Comparison of ENCODE assay signal across 8 cellular contexts in genomic region chr10:70887804-70888800, GRCh38. TPM values are rescaled to one million over a fixed set of nuclear protein-coding genes. Genes with fewer than 3 reads are reported as not detected.
DNase-seq lines count a peak whose midpoint lies in the region; ATAC-seq and TF ChIP-seq lines count a peak whose summit lies in the region.

Gene PCBD1, minus strand, starts transcription at chr10:70888565. Its CDS starts 32 bp downstream, at chr10:70888533.

- POLR2A ChIA-PET in HCT116 (lab: Charles Lee), result interaction anchor here (0.9 kb wide), 2 partner anchors 10 to 15 kb away, joined by 3 to 4 read pairs; no protein-coding TSS in a partner anchor

- H3K9ac ChIP-seq in HCT116 (ENCODE audit: low read length), result peak within 1 kb of the TSS; percentile 95
- H3K9ac ChIP-seq in mammary epithelial cell (ENCODE audit: insufficient read depth, low read length), result no peak within 1 kb of the TSS

- in situ Hi-C loops in mammary epithelial cell (cut with MboI; ENCODE audit: low sequenced_read_pairs in 2 of 2), result loop anchor here in 1 of 2 donors (10.0 kb wide), 1 partner anchor 343 kb away; no protein-coding TSS in a partner anchor

- peaks cover 16 to 36% of the 10 kb centered on the region in 2 experiments for H3K36me3 ChIP-seq in HCT116 (ENCODE audit: control insufficient read depth in 1 of 2, insufficient read depth in 2 of 2, low read length in 2 of 2)
- no peaks in the 10 kb centered on the region for H3K36me3 ChIP-seq in mammary epithelial cell (ENCODE audit: insufficient read depth, low read length)
- H3K36me3 ChIP-seq in spleen, result peaks cover 0 to 29% (median 7%) of the 10 kb centered on the region in 6 donors

- H4K20me1 ChIP-seq in HCT116 (ENCODE audit: insufficient read depth) (no peaks in the 10 kb centered on the region), mammary epithelial cell (ENCODE audit: insufficient read depth, low read length) (no peaks in the 10 kb centered on the region)

- H3K4me3 ChIP-seq in GM12864 (ENCODE audit: low read depth, low read length) (peak within 1 kb of the TSS; percentile 72), HCT116 (replicated peaks in 1 of 2; ENCODE audit: low read depth in 1 of 2, low read length in 2 of 2) (peak within 1 kb of the TSS; percentile 78 to 85), NB4 (ENCODE audit: low read depth, low read length) (peak within 1 kb of the TSS; percentile 71), mammary epithelial cell (replicated peaks in 1 of 3; ENCODE audit: insufficient read depth in 1 of 3, low read depth in 2 of 3, low read length in 3 of 3) (peak within 1 kb of the TSS; percentile 44 to 73 (median 58)), spleen (peak within 1 kb of the TSS; percentile 62 to 85 (median 76))

- TF ChIP-seq POLR2A in HCT116 (IDR thresholded peaks at IDR 0.05; ENCODE audit: borderline replicate concordance, extremely low read depth, insufficient read depth, insufficient read length) (peak; percentile 51), NB4 (IDR thresholded peaks at IDR 0.05; ENCODE audit: extremely low read depth, insufficient read length) (peak; percentile 60), spleen (IDR thresholded peaks at IDR 0.05) (peak in 1 of 3 donors; percentile 56)

- TF ChIP-seq CTCF in GM12864 (IDR thresholded peaks at IDR 0.05; ENCODE audit: low read depth, low read length, missing control alignments) (no peak), HCT116 (IDR thresholded peaks at IDR 0.05 in 2 of 3, conservative IDR thresholded peaks at IDR 0.05 in 1 of 3; ENCODE audit: borderline replicate concordance in 1 of 3, insufficient read depth in 1 of 3, low read depth in 2 of 3, low read length in 2 of 3) (no peak), NB4 (IDR thresholded peaks at IDR 0.05; ENCODE audit: low read depth, low read length) (no peak), VCaP (conservative IDR thresholded peaks at IDR 0.05) (no peak), mammary epithelial cell (conservative IDR thresholded peaks at IDR 0.05 in 1 of 2, IDR thresholded peaks at IDR 0.05 in 1 of 2; ENCODE audit: extremely low read depth in 1 of 2, insufficient read depth in 1 of 2, low read depth in 1 of 2, low read length in 2 of 2) (no peak), spleen (IDR thresholded peaks at IDR 0.05 in 8 of 11, conservative IDR thresholded peaks at IDR 0.05 in 3 of 11) (no peak)

- no peaks in the 10 kb centered on the region for H3K9me2 ChIP-seq in HCT116 (ENCODE audit: insufficient read depth)

- intact Hi-C loops in HCT116 (cut with micrococcal nuclease), result no loop called here
- intact Hi-C loops in mammary epithelial cell (cut with micrococcal nuclease), result no loop called here
- intact Hi-C loops in spleen (cut with DNase I; ENCODE audit: low total_unique reads), result loop anchor here (10.0 kb wide), 1 partner anchor 423 kb away; no protein-coding TSS in a partner anchor

- H3K27me3 ChIP-seq in HCT116 (ENCODE audit: insufficient read depth, low read length) (no peaks in the 10 kb centered on the region), mammary epithelial cell (ENCODE audit: insufficient read depth, low read length) (no peaks in the 10 kb centered on the region), spleen (replicated peaks in 1 of 7) (no peaks in the 10 kb centered on the region)

- H2AFZ ChIP-seq in HCT116 (ENCODE audit: low read depth, low read length, poor library complexity, severe bottlenecking), result peak within 1 kb of the TSS; percentile 81
- H2AFZ ChIP-seq in mammary epithelial cell (ENCODE audit: low read depth, low read length), result peak within 1 kb of the TSS; percentile 92

- H3K79me2 ChIP-seq in HCT116 (ENCODE audit: insufficient read depth, low read length) (peaks cover 46% of the 10 kb centered on the region), mammary epithelial cell (ENCODE audit: insufficient read depth, low read length) (no peaks in the 10 kb centered on the region)

- H3K4me1 ChIP-seq in HCT116 (ENCODE audit: control insufficient read depth in 1 of 2, insufficient read depth in 2 of 2, low read length in 2 of 2) (peaks cover 16 to 40% of the 10 kb centered on the region in 2 experiments), mammary epithelial cell (ENCODE audit: insufficient read depth, low read length) (peaks cover 7% of the 10 kb centered on the region), spleen (peaks cover 9 to 32% (median 20%) of the 10 kb centered on the region in 6 donors)

- no peaks in the 10 kb centered on the region for H3K9me3 ChIP-seq in HCT116 (ENCODE audit: control insufficient read depth in 1 of 2, insufficient read depth in 1 of 2, low read depth in 1 of 2, low read length in 2 of 2)
- no peaks in the 10 kb centered on the region for H3K9me3 ChIP-seq in mammary epithelial cell (replicated peaks; ENCODE audit: insufficient read depth, low read length)
- no peaks in the 10 kb centered on the region for H3K9me3 ChIP-seq in spleen

- dilution Hi-C loops in mammary epithelial cell (cut with HindIII; ENCODE audit: low sequenced_read_pairs), result no loop called here

- RAD21 ChIA-PET in HCT116 (lab: Charles Lee; ENCODE audit: low non-redundant PET in 1 of 2, low total read pairs in 2 of 2, uncharacterized antibody in 2 of 2, unreplicated experiment in 2 of 2), result interaction anchor here in 1 of 2 experiments (0.7 kb wide), 1 partner anchor 15 kb away, joined by 3 read pairs; no protein-coding TSS in a partner anchor

- H3K27ac ChIP-seq in HCT116 (ENCODE audit: low read depth, low read length), result peak within 1 kb of the TSS; percentile 96
- peak within 1 kb of the TSS; percentile 96 for H3K27ac ChIP-seq in VCaP
- no peak within 1 kb of the TSS for H3K27ac ChIP-seq in mammary epithelial cell (ENCODE audit: insufficient read depth, low read depth, low read length)
- peak within 1 kb of the TSS; percentile 79 to 92 (median 88) for H3K27ac ChIP-seq in spleen

- BruUV-seq in HCT116 (replicated peaks; lab: Mats Ljungman, UMichigan), result no TSS peak
- BruUV-seq in mammary epithelial cell (replicated peaks; lab: Mats Ljungman, UMichigan), result no TSS peak

- CTCF ChIA-PET in HCT116 (lab: Charles Lee), result interaction anchor here (1.1 to 1.9 kb wide), 3 partner anchors 15 to 382 kb away, joined by 3 to 8 read pairs (median 4); no protein-coding TSS in a partner anchor
- CTCF ChIA-PET in mammary epithelial cell (lab: Charles Lee; ENCODE audit: low non-redundant PET), result no interaction called here

- peak; percentile 21 for DNase-seq in GM12864 (ENCODE audit: low read depth)
- DNase-seq in HCT116 (ENCODE audit: low read depth, low spot score), result peak; percentile 54
- peak; percentile 81 for DNase-seq in NB4 (ENCODE audit: low read depth)
- DNase-seq in mammary epithelial cell, result peak; percentile 44
- DNase-seq in iris pigment epithelial cell (ENCODE audit: low read depth), result peak; percentile 77
- peak; percentile 94 for DNase-seq in spleen
- DNase-seq in NK-92 (lab: John Stamatoyannopoulos, UW; ENCODE audit: unreplicated experiment), result no peak

- H3K4me2 ChIP-seq in HCT116 (ENCODE audit: low read length), result peak within 1 kb of the TSS; percentile 82
- peak within 1 kb of the TSS; percentile 97 for H3K4me2 ChIP-seq in mammary epithelial cell (ENCODE audit: insufficient read depth, low read depth, low read length)

- no peak for TF ChIP-seq RAD21 in HCT116 (IDR thresholded peaks at IDR 0.05; ENCODE audit: low read depth)

- 0% methylated on average over 5 of the region's 85 CpGs for WGBS in mammary epithelial cell (ENCODE audit: low coverage, missing lambda C conversion rate)
- 0 to 2% (median 1%) methylated on average over 11 to 85 of the region's 85 CpGs for WGBS in spleen, 5 donors

- ATAC-seq in HCT116, result peak; percentile 83

TF ChIP-seq in HCT116, 20 proteins besides CTCF, POLR2A, EP300 and RAD21:
- TF ChIP-seq POLR2AphosphoS5 (IDR thresholded peaks at IDR 0.05; ENCODE audit: low read depth, low read length) (peak; percentile 76), EGR1 (IDR thresholded peaks at IDR 0.05; ENCODE audit: low read depth) (peak; percentile 90), MAX (IDR thresholded peaks at IDR 0.05) (peak; percentile 57; the same call in 1 of the 2 replicates), REST (IDR thresholded peaks at IDR 0.05; ENCODE audit: low read depth) (no peak), SRF (IDR thresholded peaks at IDR 0.05; ENCODE audit: low read depth) (no peak), ZFX (IDR thresholded peaks at IDR 0.05) (peak; percentile 86), YY1 (IDR thresholded peaks at IDR 0.05; ENCODE audit: extremely low read depth, insufficient replicate concordance, low read depth, low read length) (peak; percentile 6), JUND (IDR thresholded peaks at IDR 0.05) (no peak)

RNA-seq across cellular contexts. Expression of gene PCBD1, which starts in this region (rescaled TPM):
- total RNA-seq in HCT116 (2021; ENCODE audit: unreplicated experiment) (163 TPM), mammary epithelial cell (10 to 100 TPM; 16.5 to 34.4 TPM), spleen (10 to 100 TPM; 24.5 to 36.1 (median 29.8) TPM)
- polyA plus RNA-seq in HCT116 (2012), result 181 and 236 TPM in 2 replicates
- polyA plus RNA-seq in mammary epithelial cell (35.9 TPM), spleen (10 to 100 TPM; 25.0 to 45.6 (median 45.2) TPM)
- 17.8 TPM for polyA minus RNA-seq in mammary epithelial cell
